In the genomic region with DNA sequence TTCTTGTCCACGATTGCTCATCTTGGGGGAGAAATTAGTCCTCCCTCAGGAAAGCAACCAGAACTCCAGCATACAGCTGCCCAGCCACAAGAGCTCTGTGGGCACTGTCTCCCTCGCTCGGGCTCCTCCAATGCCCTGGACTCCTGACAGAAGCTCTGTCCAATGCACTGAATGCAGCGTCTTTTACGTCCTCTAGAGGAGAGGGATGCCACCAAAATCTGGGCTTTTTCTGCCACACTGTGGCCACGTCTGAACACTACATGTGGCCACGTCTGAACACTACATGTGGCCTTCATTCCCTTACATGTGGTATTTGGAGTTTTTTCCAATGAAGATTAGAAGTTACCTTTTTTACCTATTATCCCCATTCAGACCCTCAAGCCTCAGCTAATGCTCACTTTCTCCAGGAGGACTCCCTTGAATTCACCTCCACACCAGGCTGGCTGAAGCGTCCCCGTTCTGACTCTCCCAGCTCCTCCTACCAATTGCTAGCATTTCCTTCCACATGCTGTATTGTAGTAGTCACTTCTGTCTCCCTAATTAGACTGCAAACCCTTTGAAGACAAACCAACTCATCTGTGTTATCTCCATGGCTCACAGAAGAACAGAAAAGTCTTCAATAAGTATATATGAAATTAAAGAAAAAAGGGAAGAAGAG, we compare ENCODE assay signal across 8 cellular contexts.
DNase-seq lines count a peak whose midpoint lies in the region; ATAC-seq, FAIRE-seq and TF ChIP-seq lines count a peak whose summit lies in the region.

No MANE protein-coding gene starts in this region.

- no TSS peak for BruUV-seq in endothelial cell of umbilical vein (replicated peaks; lab: Mats Ljungman, UMichigan)

- CTCF ChIA-PET in endothelial cell of umbilical vein (lab: Charles Lee): interaction anchor here (0.6 to 5.2 kb wide), 32 partner anchors 9 to 1082 kb away, joined by 3 to 109 read pairs (median 4); a partner anchor contains a TSS

- no peaks in the 10 kb centered on the region for H3K36me3 ChIP-seq in DND-41 (ENCODE audit: insufficient read depth, low read length)
- H3K36me3 ChIP-seq in endothelial cell of umbilical vein (ENCODE audit: control insufficient read depth in 2 of 2, extremely low read depth in 1 of 2, insufficient read depth in 2 of 2, low read length in 2 of 2): no peaks in the 10 kb centered on the region
- no peaks in the 10 kb centered on the region for H3K36me3 ChIP-seq in effector memory CD4-positive, alpha-beta T cell (ENCODE audit: control insufficient read depth, insufficient read depth, low read length)

- DNase-seq in DND-41 (peak; percentile 18), LNCaP clone FGC (ENCODE audit: low read depth) (peak; percentile 11), RCC 7860 (ENCODE audit: low spot score) (peak; percentile 83), endothelial cell of umbilical vein (ENCODE audit: low read depth, low spot score) (peak; percentile 70), midbrain (lab: John Stamatoyannopoulos, UW) (peak; percentile 94)
- no peak for DNase-seq in effector memory CD4-positive, alpha-beta T cell

- H3K9ac ChIP-seq in DND-41 (ENCODE audit: low read depth, low read length) (no peak overlapping the region), endothelial cell of umbilical vein (replicated peaks; ENCODE audit: extremely low read depth, insufficient read depth, low read length) (no peak overlapping the region)

- H3K27ac ChIP-seq in DND-41 (ENCODE audit: low read length) (no peak overlapping the region), endothelial cell of umbilical vein (ENCODE audit: insufficient read depth, low read depth, low read length) (no peak overlapping the region)
- H3K27ac ChIP-seq in effector memory CD4-positive, alpha-beta T cell (ENCODE audit: insufficient read depth, low read length, poor library complexity, severe bottlenecking): no peak overlapping the region

- TF ChIP-seq CTCF in DND-41 (IDR thresholded peaks at IDR 0.05; ENCODE audit: borderline replicate concordance, extremely low read depth, low read length, poor library complexity, severe bottlenecking) (peak; percentile 66), LNCaP clone FGC (IDR thresholded peaks at IDR 0.05; ENCODE audit: control insufficient read depth, extremely low read depth, insufficient read depth) (peak; percentile 73), endothelial cell of umbilical vein (IDR thresholded peaks at IDR 0.05; ENCODE audit: extremely low read depth in 1 of 2, insufficient read depth in 1 of 2, low read depth in 1 of 2, low read length in 2 of 2) (peak; percentile 59 to 67)

- H3K9me1 ChIP-seq in endothelial cell of umbilical vein (replicated peaks; ENCODE audit: control insufficient read depth, extremely low read depth, insufficient read depth, low read length): no peaks in the 10 kb centered on the region

- POLR2A ChIA-PET in endothelial cell of umbilical vein (lab: Charles Lee): no interaction called here

- no peak for TF ChIP-seq POLR2A in endothelial cell of umbilical vein (IDR thresholded peaks at IDR 0.05; ENCODE audit: low read depth, low read length)

- FAIRE-seq in RCC 7860 (lab: Jason Lieb, UNC) (peak; percentile 72), endothelial cell of umbilical vein (lab: Jason Lieb, UNC) (peak; percentile 24)

- H2AFZ ChIP-seq in DND-41 (ENCODE audit: low read depth, low read length): no peak overlapping the region
- no peak overlapping the region for H2AFZ ChIP-seq in endothelial cell of umbilical vein (ENCODE audit: low read depth, low read length)

- H4K20me1 ChIP-seq in DND-41 (ENCODE audit: insufficient read depth, low read length) (no peaks in the 10 kb centered on the region), endothelial cell of umbilical vein (replicated peaks; ENCODE audit: control insufficient read depth, extremely low read depth, insufficient read depth, low read length) (no peaks in the 10 kb centered on the region)

- dilution Hi-C loops in endothelial cell of umbilical vein (cut with MboI; ENCODE audit: extremely low pct_ligation_motif_present, low sequenced_read_pairs): no loop called here

- H3K27me3 ChIP-seq in DND-41 (ENCODE audit: insufficient read depth, low read length, poor library complexity): no peaks in the 10 kb centered on the region
- peaks cover 0 to 4% of the 10 kb centered on the region in 2 experiments for H3K27me3 ChIP-seq in endothelial cell of umbilical vein (ENCODE audit: control insufficient read depth in 2 of 2, insufficient read depth in 2 of 2, low read length in 2 of 2)
- no peaks in the 10 kb centered on the region for H3K27me3 ChIP-seq in effector memory CD4-positive, alpha-beta T cell (replicated peaks; ENCODE audit: control insufficient read depth, insufficient read depth, low read length, poor library complexity, severe bottlenecking)

- ATAC-seq in DND-41 (ENCODE audit: insufficient read depth, low read depth) (peak; percentile 67; the same call in 2 of the 3 replicates), GM21367 (IDR thresholded peaks at IDR 0.05; ENCODE audit: unreplicated experiment) (peak; percentile 71), GM21381 (IDR thresholded peaks at IDR 0.05; ENCODE audit: unreplicated experiment) (no peak)

- no peaks in the 10 kb centered on the region for H3K4me1 ChIP-seq in DND-41 (ENCODE audit: insufficient read depth, low read length)
- no peaks in the 10 kb centered on the region for H3K4me1 ChIP-seq in endothelial cell of umbilical vein (ENCODE audit: control insufficient read depth, extremely low read depth, insufficient read depth, low read length)
- no peaks in the 10 kb centered on the region for H3K4me1 ChIP-seq in effector memory CD4-positive, alpha-beta T cell (ENCODE audit: control insufficient read depth, insufficient read depth, low read length, poor library complexity, severe bottlenecking)

- no peaks in the 10 kb centered on the region for H3K79me2 ChIP-seq in DND-41 (ENCODE audit: insufficient read depth, low read length)
- no peaks in the 10 kb centered on the region for H3K79me2 ChIP-seq in endothelial cell of umbilical vein (ENCODE audit: control insufficient read depth, insufficient read depth, low read length)

- no peak overlapping the region for H3K4me3 ChIP-seq in DND-41 (ENCODE audit: low read depth in 1 of 2, low read length in 2 of 2)
- no peak overlapping the region for H3K4me3 ChIP-seq in LNCaP clone FGC (ENCODE audit: low read depth, low read length)
- H3K4me3 ChIP-seq in endothelial cell of umbilical vein (replicated peaks in 1 of 3; ENCODE audit: insufficient read depth in 1 of 3, low read depth in 1 of 3, low read length in 3 of 3): no peak overlapping the region
- no peak overlapping the region for H3K4me3 ChIP-seq in effector memory CD4-positive, alpha-beta T cell (ENCODE audit: insufficient read depth, low read depth, low read length, poor library complexity, severe bottlenecking)

- no peak overlapping the region for H3K4me2 ChIP-seq in DND-41 (ENCODE audit: insufficient read depth, low read length)
- H3K4me2 ChIP-seq in endothelial cell of umbilical vein (ENCODE audit: insufficient read depth, low read length): peak overlapping the region; percentile 14

- H3K9me3 ChIP-seq in DND-41 (ENCODE audit: insufficient read depth, low read length, severe bottlenecking) (no peaks in the 10 kb centered on the region), endothelial cell of umbilical vein (replicated peaks; ENCODE audit: control insufficient read depth, insufficient read depth, low read length) (no peaks in the 10 kb centered on the region)
- no peaks in the 10 kb centered on the region for H3K9me3 ChIP-seq in effector memory CD4-positive, alpha-beta T cell (ENCODE audit: control insufficient read depth, low read length)

- intact Hi-C loops in endothelial cell of umbilical vein (cut with micrococcal nuclease): loop anchor here (1.0 kb wide), 6 partner anchors 41 to 761 kb away; no protein-coding TSS in a partner anchor

TF ChIP-seq in endothelial cell of umbilical vein, 7 proteins besides CTCF, POLR2A, EP300 and RAD21:
- TF ChIP-seq GATA2 (IDR thresholded peaks at IDR 0.05; ENCODE audit: insufficient read depth, insufficient read length, low read depth, low read length): no peak
- no peak for TF ChIP-seq POLR2AphosphoS5 (IDR thresholded peaks at IDR 0.05; ENCODE audit: insufficient read depth, low read depth, low read length)
- TF ChIP-seq EZH2 (IDR thresholded peaks at IDR 0.05; ENCODE audit: borderline replicate concordance, low read depth, low read length, severe bottlenecking): no peak
- TF ChIP-seq, protein P1, sequence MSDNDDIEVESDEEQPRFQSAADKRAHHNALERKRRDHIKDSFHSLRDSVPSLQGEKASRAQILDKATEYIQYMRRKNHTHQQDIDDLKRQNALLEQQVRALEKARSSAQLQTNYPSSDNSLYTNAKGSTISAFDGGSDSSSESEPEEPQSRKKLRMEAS (IDR thresholded peaks at IDR 0.05; ENCODE audit: insufficient read depth, insufficient read length): no peak
- TF ChIP-seq MYC (IDR thresholded peaks at IDR 0.05; ENCODE audit: low read depth, low read length): no peak
- no peak for TF ChIP-seq FOS (IDR thresholded peaks at IDR 0.05; ENCODE audit: borderline replicate concordance, insufficient read depth, low read length)
- no peak for TF ChIP-seq JUN (IDR thresholded peaks at IDR 0.05; ENCODE audit: borderline replicate concordance, insufficient read depth, insufficient read length, low read depth)

Comparison
In these comparisons a context has a peak if more than half of its experiments do, and no peak if none do; other contexts are left out.
1. DNase-seq: peak in DND-41 (single experiment), LNCaP clone FGC (single experiment), RCC 7860 (single experiment), endothelial cell of umbilical vein (single experiment) and midbrain (single experiment); none in effector memory CD4-positive, alpha-beta T cell (0 of 3).
2. Peak in every context shown above with its lines, with median percentiles within 50 percentile points of each other: CTCF ChIP-seq.